ENCODE assay signal across 8 cellular contexts in genomic region chr4:121801715-121802075, GRCh38. TPM values are rescaled to one million over a fixed set of nuclear protein-coding genes. Genes with fewer than 3 reads are reported as not detected.
DNase-seq lines count a peak whose midpoint lies in the region; ATAC-seq and TF ChIP-seq lines count a peak whose summit lies in the region.

No MANE protein-coding gene starts in this region.

- peak overlapping the region; percentile 83 for H3K27ac ChIP-seq in substantia nigra (ENCODE audit: low read depth, low read length, poor library complexity, severe bottlenecking)

- peak overlapping the region; percentile 93 for H3K4me3 Mint-ChIP-seq in activated CD4-positive, alpha-beta T cell treated with anti-CD3 and anti-CD28 coated beads for 36 hours
- H3K4me3 Mint-ChIP-seq in activated naive CD8-positive, alpha-beta T cell treated with anti-CD3 and anti-CD28 coated beads for 36 hours = peak overlapping the region; percentile 89

- TF ChIP-seq CTCF in kidney epithelial cell (IDR thresholded peaks at IDR 0.05; ENCODE audit: insufficient read depth, low read length, poor library complexity, severe bottlenecking) = no peak

- no peak for ATAC-seq in activated CD4-positive, alpha-beta T cell treated with anti-CD3 and anti-CD28 coated beads for 36 hours
- no peak for ATAC-seq in HG02610 (IDR thresholded peaks at IDR 0.05; ENCODE audit: unreplicated experiment)

- peaks cover 42% of the 10 kb centered on the region for H3K36me3 Mint-ChIP-seq in activated CD4-positive, alpha-beta T cell treated with anti-CD3 and anti-CD28 coated beads for 36 hours (ENCODE audit: low read depth)
- peaks cover 29% of the 10 kb centered on the region for H3K36me3 Mint-ChIP-seq in activated naive CD8-positive, alpha-beta T cell treated with anti-CD3 and anti-CD28 coated beads for 36 hours

- peak overlapping the region; percentile 99 for H3K27ac Mint-ChIP-seq in activated CD4-positive, alpha-beta T cell treated with anti-CD3 and anti-CD28 coated beads for 36 hours
- H3K27ac Mint-ChIP-seq in activated naive CD8-positive, alpha-beta T cell treated with anti-CD3 and anti-CD28 coated beads for 36 hours = peak overlapping the region; percentile 97

- H3K4me3 ChIP-seq in kidney epithelial cell (ENCODE audit: low read depth, low read length) = peak overlapping the region; percentile 58

- no peaks in the 10 kb centered on the region for H3K36me3 ChIP-seq in kidney epithelial cell (ENCODE audit: control insufficient read depth, insufficient read depth, low read length)

- POLR2A ChIA-PET in activated CD4-positive, alpha-beta T cell treated with anti-CD3 and anti-CD28 coated beads for 36 hours (lab: Charles Lee) = interaction anchor here (0.6 to 1.1 kb wide), 4 partner anchors 14 to 86 kb away, joined by 3 to 5 read pairs (median 3); partner anchors contain the start of gene CCNA2

- H3K9me3 Mint-ChIP-seq in activated CD4-positive, alpha-beta T cell treated with anti-CD3 and anti-CD28 coated beads for 36 hours (ENCODE audit: low read depth) = no peaks in the 10 kb centered on the region
- H3K9me3 Mint-ChIP-seq in activated naive CD8-positive, alpha-beta T cell treated with anti-CD3 and anti-CD28 coated beads for 36 hours = no peaks in the 10 kb centered on the region

- no peaks in the 10 kb centered on the region for H3K27me3 Mint-ChIP-seq in activated CD4-positive, alpha-beta T cell treated with anti-CD3 and anti-CD28 coated beads for 36 hours
- H3K27me3 Mint-ChIP-seq in activated naive CD8-positive, alpha-beta T cell treated with anti-CD3 and anti-CD28 coated beads for 36 hours = no peaks in the 10 kb centered on the region

- DNase-seq in activated CD4-positive, alpha-beta T cell treated with anti-CD3 and anti-CD28 coated beads for 36 hours = no peak
- DNase-seq in activated CD4-positive, alpha-beta T cell treated with anti-CD3 and anti-CD28 coated beads for 1 hour = no peak
- DNase-seq in activated naive CD8-positive, alpha-beta T cell treated with anti-CD3 and anti-CD28 coated beads for 36 hours = no peak
- DNase-seq in kidney epithelial cell (ENCODE audit: low read depth) = no peak
- DNase-seq in substantia nigra (lab: John Stamatoyannopoulos, UW) = no peak
- no peak for DNase-seq in A172 (ENCODE audit: low spot score)
- DNase-seq in middle frontal gyrus (ENCODE audit: extremely low spot score, low spot score) = no peak

- H3K4me1 Mint-ChIP-seq in activated CD4-positive, alpha-beta T cell treated with anti-CD3 and anti-CD28 coated beads for 36 hours = peaks cover 45% of the 10 kb centered on the region
- peaks cover 35% of the 10 kb centered on the region for H3K4me1 Mint-ChIP-seq in activated naive CD8-positive, alpha-beta T cell treated with anti-CD3 and anti-CD28 coated beads for 36 hours

- no peaks in the 10 kb centered on the region for H3K27me3 ChIP-seq in kidney epithelial cell (ENCODE audit: control insufficient read depth, insufficient read depth, low read length)

- CTCF ChIA-PET in activated CD4-positive, alpha-beta T cell treated with anti-CD3 and anti-CD28 coated beads for 36 hours (lab: Charles Lee) = interaction anchor here (1.0 to 1.5 kb wide), 2 partner anchors 22 to 23 kb away, joined by 3 to 6 read pairs; partner anchors contain the start of gene CCNA2

- intact Hi-C loops in activated CD4-positive, alpha-beta T cell treated with anti-CD3 and anti-CD28 coated beads for 36 hours (cut with DNase I, micrococcal nuclease) = loop anchor here (1.0 to 2.0 kb wide), 5 partner anchors 22 to 351 kb away; partner anchors contain the start of genes ANXA5 (in 2 of the 2), CCNA2 (in 2 of the 2), BBS7 (in 1 of the 2) and BLTP1 (in 1 of the 2)

RNA-seq across cellular contexts. Expression of gene EXOSC9, which starts 0.6 kb away (rescaled TPM):
- 10 to 100 TPM; 85.4 to 94.5 TPM for total RNA-seq in activated CD4-positive, alpha-beta T cell treated with anti-CD3 and anti-CD28 coated beads for 36 hours
- 10 to 100 TPM; 96.1 to 97.4 TPM for total RNA-seq in activated naive CD8-positive, alpha-beta T cell treated with anti-CD3 and anti-CD28 coated beads for 36 hours
- total RNA-seq in kidney epithelial cell = 27.9 and 39.2 TPM in 2 replicates
- 85.4 and 87.8 TPM in 2 replicates for total RNA-seq in A172 (2014; rRNA removed; shearing (Covaris generic))

RNA-seq across cellular contexts. Expression of gene CCNA2, which starts 22.0 kb away (rescaled TPM):
- total RNA-seq in activated CD4-positive, alpha-beta T cell treated with anti-CD3 and anti-CD28 coated beads for 36 hours = 100 to 1,000 TPM; 113 to 118 TPM
- 100 to 1,000 TPM; 127 to 128 TPM for total RNA-seq in activated naive CD8-positive, alpha-beta T cell treated with anti-CD3 and anti-CD28 coated beads for 36 hours
- total RNA-seq in kidney epithelial cell = 7.2 and 9.2 TPM in 2 replicates
- 139 and 148 TPM in 2 replicates for total RNA-seq in A172 (2014; rRNA removed; shearing (Covaris generic))

RNA-seq across cellular contexts. Expression of gene SMIM43, which starts 36.7 kb away (rescaled TPM):
- total RNA-seq in activated CD4-positive, alpha-beta T cell treated with anti-CD3 and anti-CD28 coated beads for 36 hours = not detected
- not detected for total RNA-seq in activated naive CD8-positive, alpha-beta T cell treated with anti-CD3 and anti-CD28 coated beads for 36 hours
- total RNA-seq in kidney epithelial cell = not detected in 2 replicates
- total RNA-seq in A172 (2014; rRNA removed; shearing (Covaris generic)) = not detected in 2 replicates

Comparison
In these comparisons a context has a peak if more than half of its experiments do, and no peak if none do; other contexts are left out.
1. RNA of gene CCNA2, which starts 22.0 kb away (total RNA-seq): 139 to 148 TPM in A172, 127 to 128 TPM in activated naive CD8-positive, alpha-beta T cell treated with anti-CD3 and anti-CD28 coated beads for 36 hours and 113 to 118 TPM in activated CD4-positive, alpha-beta T cell treated with anti-CD3 and anti-CD28 coated beads for 36 hours; 7.2 to 9.2 TPM in kidney epithelial cell; every median in the first group is over 10 times any median in the second.